8 cellular contexts compared by ENCODE assay signal in genomic region chr1:227946624-227947424, GRCh38.
DNase-seq lines count a peak whose midpoint lies in the region; ATAC-seq lines count a peak whose summit lies in the region.

No MANE protein-coding gene starts in this region.

- peak; percentile 35 for DNase-seq in GF-D8 (lab: John Stamatoyannopoulos, UW)
- peak; percentile 66 for DNase-seq in NCI-H226
- DNase-seq in activated CD8-positive, alpha-beta memory T cell treated with anti-CD3 and anti-CD28 coated beads, Interleukin-2, amount 50 U/mL, for 48 hours: peak; percentile 80
- DNase-seq in epithelial cell of prostate (ENCODE audit: low read depth, low spot score): peak; percentile 34
- DNase-seq in midbrain (lab: John Stamatoyannopoulos, UW): peak; percentile 69
- DNase-seq in stimulated activated naive CD4-positive, alpha-beta T cell treated with Interleukin-2 at 50 U/mL for 16 hours (lab: John Stamatoyannopoulos, UW): peak; percentile 13

- peak overlapping the region; percentile 56 for H3K27ac ChIP-seq in epithelial cell of prostate

- peak; percentile 40 for ATAC-seq in HG02610 (IDR thresholded peaks at IDR 0.05; ENCODE audit: unreplicated experiment)
- ATAC-seq in GM18520 (IDR thresholded peaks at IDR 0.05; ENCODE audit: unreplicated experiment): no peak

Comparison
In these comparisons a context has a peak if more than half of its experiments do, and no peak if none do; other contexts are left out.
1. DNase-seq: peak in every context shown above with its lines; median percentile 80 in activated CD8-positive, alpha-beta memory T cell treated with anti-CD3 and anti-CD28 coated beads, Interleukin-2, amount 50 U/mL, for 48 hours; 69 in midbrain; 66 in NCI-H226; 35 in GF-D8; 34 in epithelial cell of prostate; 13 in stimulated activated naive CD4-positive, alpha-beta T cell treated with Interleukin-2 at 50 U/mL for 16 hours.